ENCODE assay signal across 19 cellular contexts in the genomic region with DNA sequence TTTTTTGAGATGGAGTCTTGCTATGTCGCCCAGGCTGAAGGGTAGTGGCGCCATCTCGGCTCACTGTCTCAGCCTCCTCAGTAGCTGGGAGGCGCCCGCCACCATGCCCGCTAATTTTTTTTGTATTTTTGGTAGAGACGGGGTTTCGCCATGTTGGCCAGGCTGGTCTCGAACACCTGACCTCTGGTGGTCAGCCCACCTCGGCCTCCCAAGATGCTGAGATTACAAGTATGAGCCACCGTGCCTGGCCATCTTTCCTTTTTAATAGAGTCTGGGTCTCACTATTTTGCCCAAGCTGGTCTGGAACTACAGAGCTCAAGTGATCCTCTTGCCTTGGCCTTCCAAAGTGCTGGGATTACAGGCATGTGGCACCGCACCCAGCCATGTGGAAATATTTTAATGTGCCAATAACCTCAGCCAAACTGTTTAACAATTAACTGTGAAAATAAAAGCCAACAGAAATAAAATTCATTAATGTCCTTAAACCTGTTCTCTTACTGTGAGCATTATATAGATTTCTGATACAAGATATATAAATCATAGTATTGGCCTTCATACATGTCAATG. TPM values are rescaled to one million over a fixed set of nuclear protein-coding genes. Genes with fewer than 3 reads are reported as not detected.
DNase-seq lines count a peak whose midpoint lies in the region; ATAC-seq, FAIRE-seq and TF ChIP-seq lines count a peak whose summit lies in the region.
"Had no signal": no experiment of that assay in that cellular context is flagged by ENCODE, and none has a peak within 500 bp of the region (broad histone marks: within the 10 kb centered on the region; RNA-seq: fewer than 3 reads in every experiment).

No MANE protein-coding gene starts in this region.

- DNase-seq in OCI-LY7 (ENCODE audit: low spot score) (no peak), K562 (ENCODE audit: extremely low read depth in 1 of 4, low spot score in 3 of 4) (no peak), pancreas (no peak), GM20000 (ENCODE audit: low spot score) (no peak), HuH-7.5 (ENCODE audit: low spot score) (no peak)
- no peak for DNase-seq in T-helper 2 cell treated with Interferon-gamma antibody and Interleukin-4, amounts not matched to agents 5 μg/mL and 100 μg/mL, for 36 hours (ENCODE audit: low spot score)
- DNase-seq: C1 segment of cervical spinal cord; CD8-positive, alpha-beta T cell; DND-41; KG1; NCI-H1105; NCI-H146; NCI-H2029; NCI-H2227 treated with DMSO at 0.1 percent for 48 hours; NCI-H510A had no signal

- POLR2A ChIA-PET in OCI-LY7 (lab: Charles Lee) (interaction anchor here (0.5 to 1.3 kb wide), 8 partner anchors 12 to 774 kb away, joined by 3 to 6 read pairs (median 4); no protein-coding TSS in a partner anchor), K562 (lab: Yijun Ruan, JAX) (no interaction called here)

- H3K4me3 Mint-ChIP-seq in T-helper 2 cell treated with Interferon-gamma antibody and Interleukin-4, amounts not matched to agents 5 μg/mL and 100 μg/mL, for 36 hours = no peak overlapping the region
- H3K4me3 Mint-ChIP-seq: CD8-positive, alpha-beta T cell had no signal

- peak overlapping the region; percentile 71 for H3K4me2 ChIP-seq in DOHH2 (ENCODE audit: low read length)
- H3K4me2 ChIP-seq in OCI-LY7 (ENCODE audit: low read length) = peak overlapping the region; percentile 66
- no peak overlapping the region for H3K4me2 ChIP-seq in K562 (ENCODE audit: insufficient read depth, low read length)

- peaks cover 21% of the 10 kb centered on the region for H3K4me1 Mint-ChIP-seq in T-helper 2 cell treated with Interferon-gamma antibody and Interleukin-4, amounts not matched to agents 5 μg/mL and 100 μg/mL, for 36 hours (ENCODE audit: low read depth)

- no peak for TF ChIP-seq EP300 in K562 (IDR thresholded peaks at IDR 0.05; ENCODE audit: low read length)

- H3K9me3 ChIP-seq in DOHH2 (ENCODE audit: control insufficient read depth, insufficient read depth, low read length) (no peaks in the 10 kb centered on the region), OCI-LY7 (ENCODE audit: low read length) (peaks cover 17% of the 10 kb centered on the region), K562 (replicated peaks; ENCODE audit: control insufficient read depth, insufficient read depth, low read depth, low read length) (no peaks in the 10 kb centered on the region), pancreas (no peaks in the 10 kb centered on the region)
- H3K9me3 ChIP-seq: SJSA1 had no signal

- in situ Hi-C loops in K562 (cut with MboI) = no loop called here

- peaks cover 18% of the 10 kb centered on the region for H3K36me3 Mint-ChIP-seq in T-helper 2 cell treated with Interferon-gamma antibody and Interleukin-4, amounts not matched to agents 5 μg/mL and 100 μg/mL, for 36 hours (ENCODE audit: low read depth)

- no peak for FAIRE-seq in K562 (lab: Jason Lieb, UNC)
- no peak for FAIRE-seq in pancreas (lab: Jason Lieb, UNC)
- FAIRE-seq: H1, RCC 7860 had no signal

- H3F3A ChIP-seq in DOHH2 (ENCODE audit: control insufficient read depth, insufficient read depth) = peaks cover 14% of the 10 kb centered on the region

- intact Hi-C loops in OCI-LY7 (cut with micrococcal nuclease; ENCODE audit: unreplicated experiment) = loop anchor here (5.0 kb wide), 1 partner anchor 264 kb away; a partner anchor contains a TSS
- intact Hi-C loops in K562 (cut with micrococcal nuclease) = no loop called here
- intact Hi-C loops in pancreas (cut with DNase I) = no loop called here

- H3K27me3 Mint-ChIP-seq in T-helper 2 cell treated with Interferon-gamma antibody and Interleukin-4, amounts not matched to agents 5 μg/mL and 100 μg/mL, for 36 hours (ENCODE audit: low read depth) = no peaks in the 10 kb centered on the region

- H3K9me2 ChIP-seq in DOHH2 (replicated peaks; ENCODE audit: control insufficient read depth, low read length) = no peaks in the 10 kb centered on the region
- no peaks in the 10 kb centered on the region for H3K9me2 ChIP-seq in OCI-LY7 (ENCODE audit: insufficient read depth, low read length)

- H4K20me1 ChIP-seq in DOHH2 (ENCODE audit: control insufficient read depth, insufficient read depth, low read depth, low read length) (peaks cover 23% of the 10 kb centered on the region), OCI-LY7 (ENCODE audit: insufficient read depth, low read length) (peaks cover 5% of the 10 kb centered on the region; the same call in 1 of the 2 replicates), K562 (replicated peaks; ENCODE audit: control insufficient read depth, insufficient read depth, low read length) (no peaks in the 10 kb centered on the region; the same call in none of the 2 replicates)

- no peak for TF ChIP-seq RAD21 in K562 (CRISPR knock-in tag; conservative IDR thresholded peaks at IDR 0.05 in 1 of 2, IDR thresholded peaks at IDR 0.05 in 1 of 2)

- H3K36me3 ChIP-seq in DOHH2 (ENCODE audit: control insufficient read depth, low read length) = peaks cover 59% of the 10 kb centered on the region
- peaks cover 85% of the 10 kb centered on the region for H3K36me3 ChIP-seq in OCI-LY7 (ENCODE audit: insufficient read depth, low read length)
- peaks cover 24% of the 10 kb centered on the region; the same call in 2 of the 3 replicates for H3K36me3 ChIP-seq in K562 (ENCODE audit: control insufficient read depth, insufficient read depth, low read length)
- no peaks in the 10 kb centered on the region for H3K36me3 ChIP-seq in pancreas

- H2AFZ ChIP-seq in OCI-LY7 (ENCODE audit: low read length) (no peak overlapping the region), K562 (ENCODE audit: low read depth, low read length) (no peak overlapping the region)

- H3K4me3 ChIP-seq in DOHH2 (ENCODE audit: low read length) (peak overlapping the region; percentile 10), OCI-LY7 (ENCODE audit: low read depth, low read length, poor library complexity, severe bottlenecking) (peak overlapping the region; percentile 42), K562 (no peak overlapping the region), pancreas (no peak overlapping the region)
- H3K4me3 ChIP-seq: SJSA1 had no signal

- H3K9me3 Mint-ChIP-seq in T-helper 2 cell treated with Interferon-gamma antibody and Interleukin-4, amounts not matched to agents 5 μg/mL and 100 μg/mL, for 36 hours = no peaks in the 10 kb centered on the region
- H3K9me3 Mint-ChIP-seq: CD8-positive, alpha-beta T cell had no signal

- H3K27ac ChIP-seq in DOHH2 (ENCODE audit: low read depth, low read length) = peak overlapping the region; percentile 69
- H3K27ac ChIP-seq in OCI-LY7 (ENCODE audit: low read depth, low read length, poor library complexity, severe bottlenecking) = peak overlapping the region; percentile 80
- H3K27ac ChIP-seq in K562 (ENCODE audit: extremely low read depth, low read depth, low read length) = no peak overlapping the region
- H3K27ac ChIP-seq in pancreas = no peak overlapping the region
- H3K27ac ChIP-seq: SJSA1 had no signal

- BruUV-seq in OCI-LY7 (replicated peaks; lab: Mats Ljungman, UMichigan) = no TSS peak
- BruUV-seq in K562 (replicated peaks; lab: Mats Ljungman, UMichigan) = TSS peak; percentile 18

- TF ChIP-seq POLR2A in K562 (conservative IDR thresholded peaks at IDR 0.05) = no peak

- H3K79me2 ChIP-seq in DOHH2 (ENCODE audit: control insufficient read depth, low read length) (peaks cover 100% of the 10 kb centered on the region), OCI-LY7 (ENCODE audit: insufficient read depth, low read depth, low read length) (peaks cover 100% of the 10 kb centered on the region), K562 (ENCODE audit: control insufficient read depth, insufficient read depth, low read length) (peaks cover 100% of the 10 kb centered on the region)

- H3K27me3 ChIP-seq in DOHH2 (ENCODE audit: control insufficient read depth, low read length) = no peaks in the 10 kb centered on the region
- no peaks in the 10 kb centered on the region for H3K27me3 ChIP-seq in K562 (ENCODE audit: control insufficient read depth in 2 of 2, insufficient read depth in 2 of 2, low read length in 2 of 2)
- H3K27me3 ChIP-seq in pancreas = no peaks in the 10 kb centered on the region
- H3K27me3 ChIP-seq: SJSA1 had no signal

- peaks cover 59% of the 10 kb centered on the region for H3K4me1 ChIP-seq in DOHH2 (ENCODE audit: control insufficient read depth, low read length)
- peaks cover 49% of the 10 kb centered on the region for H3K4me1 ChIP-seq in OCI-LY7 (ENCODE audit: insufficient read depth, low read length, poor library complexity, severe bottlenecking)
- H3K4me1 ChIP-seq in K562 (replicated peaks in 1 of 2; ENCODE audit: control insufficient read depth in 2 of 2, insufficient read depth in 2 of 2, low read length in 2 of 2) = no peaks in the 10 kb centered on the region; a peak in 1 of 5 replicates
- H3K4me1 ChIP-seq in pancreas = peaks cover 0 to 3% (median 0%) of the 10 kb centered on the region in 3 donors
- H3K4me1 ChIP-seq: SJSA1 had no signal

- no peak overlapping the region for H3K27ac Mint-ChIP-seq in T-helper 2 cell treated with Interferon-gamma antibody and Interleukin-4, amounts not matched to agents 5 μg/mL and 100 μg/mL, for 36 hours
- H3K27ac Mint-ChIP-seq: CD8-positive, alpha-beta T cell had no signal

- CTCF ChIA-PET in OCI-LY7 (lab: Charles Lee; ENCODE audit: unreplicated experiment) (no interaction called here), K562 (lab: Yijun Ruan, JAX; ENCODE audit: low intra/inter-chr PET ratio) (no interaction called here)

- WGBS in K562 (ENCODE audit: insufficient coverage, low coverage, missing lambda C conversion rate) = 93% methylated on average over 12 of the region's 12 CpGs
- WGBS in pancreas, 2 donors = 87 to 90% methylated on average over 12 of the region's 12 CpGs

- ATAC-seq in K562 = no peak
- ATAC-seq in pancreas = peak in 3 of 4 donors; percentile 23 to 60 (median 31)
- ATAC-seq: CD8-positive, alpha-beta T cell had no signal

- no peak overlapping the region for H3K9ac ChIP-seq in K562 (ENCODE audit: insufficient read depth in 1 of 2, low read depth in 2 of 2, low read length in 2 of 2)

- H3K9me1 ChIP-seq in K562 (ENCODE audit: control insufficient read depth, insufficient read depth, low read length) = no peaks in the 10 kb centered on the region

- TF ChIP-seq CTCF in DOHH2 (IDR thresholded peaks at IDR 0.05; ENCODE audit: low read depth, low read length, poor library complexity, severe bottlenecking) (no peak), OCI-LY7 (conservative IDR thresholded peaks at IDR 0.05; ENCODE audit: low read length) (no peak), K562 (IDR thresholded peaks at IDR 0.05 in 2 of 3, conservative IDR thresholded peaks at IDR 0.05 in 1 of 3; ENCODE audit: insufficient read depth in 2 of 3, low read depth in 1 of 3, low read length in 3 of 3) (no peak), pancreas (IDR thresholded peaks at IDR 0.05) (no peak), GM20000 (IDR thresholded peaks at IDR 0.05; ENCODE audit: extremely low read depth, missing control alignments) (no peak)

RNA-seq across cellular contexts. Expression of a gene that starts 16.3 kb away (rescaled TPM):
- 65.3 and 69.5 TPM in 2 replicates for total RNA-seq in OCI-LY7 (2014; rRNA removed; shearing (Covaris generic))
- total RNA-seq in OCI-LY7 (2022) = 113 and 114 TPM in 2 replicates
- 140 and 293 TPM in 2 replicates for total RNA-seq in K562 (2011; cell fraction: chromatin; rRNA removed; ENCODE audit: low replicate concordance)
- total RNA-seq in K562 (2011; cell fraction: nucleolus; rRNA removed) = 64.2 and 82.5 TPM in 2 replicates
- 142 and 155 TPM in 2 replicates for total RNA-seq in K562 (2011; cell fraction: nucleoplasm; rRNA removed)
- 50.9 and 53.8 TPM in 2 replicates for total RNA-seq in K562 (2014; rRNA removed)
- 85.4 and 93.5 TPM in 2 replicates for total RNA-seq in K562 (2014; rRNA removed; fragmentation: Illumina TruSeq; extraction: Trizol)
- total RNA-seq in K562 (2015; rRNA removed; fragmentation: Illumina TruSeq; extraction: Trizol) = 77.5 and 83.7 TPM in 2 replicates
- 77.9 and 80.6 TPM in 2 replicates for total RNA-seq in K562 (2021)
- 53.9 and 76.8 TPM in 2 replicates for polyA plus RNA-seq in K562 (2011; rRNA removed)
- polyA plus RNA-seq in K562 (2011; cell fraction: cytosol; rRNA removed) = 13.1 and 21.1 TPM in 2 replicates
- polyA plus RNA-seq in K562 (2011; cell fraction: nucleus; rRNA removed) = 28.7 and 37.1 TPM in 2 replicates
- polyA plus RNA-seq in K562 (2012) = 44.8 and 47.1 TPM in 2 replicates
- polyA plus RNA-seq in K562 (2014; fragmentation: Illumina TruSeq; extraction: Trizol) = 58.8 and 70.0 TPM in 2 replicates
- 10 to 100 TPM; 16.4 to 20.6 TPM for polyA plus RNA-seq in K562 (2014; fragmentation: Nextera tagmentation; extraction: Ambion mirVana)
- polyA plus RNA-seq in K562 (2014; rRNA removed) = 37.5 and 42.7 TPM in 2 replicates
- 181 and 192 TPM in 2 replicates for polyA minus RNA-seq in K562 (2011; rRNA and poly(A)+ RNA removed)
- polyA minus RNA-seq in K562 (2011; cell fraction: cytosol; rRNA and poly(A)+ RNA removed) = 91.7 and 144 TPM in 2 replicates
- polyA minus RNA-seq in K562 (2011; cell fraction: nucleus; rRNA and poly(A)+ RNA removed) = 66.8 and 92.1 TPM in 2 replicates
- 10 to 100 TPM; 24.4 to 42.6 (median 28.9) TPM for total RNA-seq in pancreas
- 10 to 100 TPM; 12.1 to 12.2 TPM for polyA plus RNA-seq in pancreas

Comparison
In these comparisons a context has a peak if more than half of its experiments do, and no peak if none do; other contexts are left out.
1. H3K27ac ChIP-seq: peak in DOHH2 (single experiment) and OCI-LY7 (single experiment); none in K562 (single experiment) and pancreas (0 of 4).
2. H3K4me3 ChIP-seq: peak in DOHH2 (single experiment) and OCI-LY7 (single experiment); none in K562 (single experiment) and pancreas (0 of 4).